Comparison of ENCODE assay signal across 8 cellular contexts in genomic region chr4:5711479-5712184, GRCh38. TPM values are rescaled to one million over a fixed set of nuclear protein-coding genes. Genes with fewer than 3 reads are reported as not detected.
DNase-seq lines count a peak whose midpoint lies in the region; ATAC-seq, FAIRE-seq and TF ChIP-seq lines count a peak whose summit lies in the region.

No MANE protein-coding gene starts in this region.

- peaks cover 28 to 38% of the 10 kb centered on the region in 2 donors for H3K27me3 Mint-ChIP-seq in CD8-positive, alpha-beta memory T cell
- H3K27me3 Mint-ChIP-seq in MCF 10A (ENCODE audit: insufficient read depth, unreplicated experiment): no peaks in the 10 kb centered on the region

- intact Hi-C loops in MCF 10A (cut with micrococcal nuclease) (loop anchor here (1.0 to 10.0 kb wide), 4 partner anchors 47 to 719 kb away; partner anchors contain the start of gene STK32B), HepG2 (cut with micrococcal nuclease; ENCODE audit: unreplicated experiment) (loop anchor here (1.0 kb wide), 1 partner anchor 81 kb away; no protein-coding TSS in a partner anchor)

- TF ChIP-seq RAD21 in HepG2 (CRISPR knock-in tag; IDR thresholded peaks at IDR 0.05): peak; percentile 22

- no peaks in the 10 kb centered on the region for H3K36me3 Mint-ChIP-seq in CD8-positive, alpha-beta memory T cell
- H3K36me3 Mint-ChIP-seq in MCF 10A (ENCODE audit: insufficient read depth, unreplicated experiment): peaks cover 17% of the 10 kb centered on the region

- no peaks in the 10 kb centered on the region for H4K20me1 ChIP-seq in HepG2 (ENCODE audit: insufficient read depth, low read length)

- H3K9ac ChIP-seq in HUES6 (ENCODE audit: low read length): peak overlapping the region; percentile 1
- peak overlapping the region; percentile 50; the same call in 1 of the 2 replicates for H3K9ac ChIP-seq in HepG2 (ENCODE audit: insufficient read depth, low read depth, low read length)

- H3K4me1 ChIP-seq in CD8-positive, alpha-beta memory T cell (ENCODE audit: insufficient read depth, low read length): no peaks in the 10 kb centered on the region
- peaks cover 29% of the 10 kb centered on the region for H3K4me1 ChIP-seq in HUES6 (ENCODE audit: control insufficient read depth, insufficient read depth, low read length)
- H3K4me1 ChIP-seq in HepG2 (ENCODE audit: insufficient read depth, low read length): peaks cover 45% of the 10 kb centered on the region
- H3K4me1 ChIP-seq in small intestine (ENCODE audit: control insufficient read depth in 2 of 2, insufficient read depth in 1 of 2, low read depth in 1 of 2, low read length in 1 of 2): no peaks in the 10 kb centered on the region

- peaks cover 10 to 18% (median 15%) of the 10 kb centered on the region in 3 donors for H3K4me1 Mint-ChIP-seq in CD8-positive, alpha-beta memory T cell
- peaks cover 32% of the 10 kb centered on the region for H3K4me1 Mint-ChIP-seq in MCF 10A (ENCODE audit: insufficient read depth, unreplicated experiment)

- FAIRE-seq in HepG2 (lab: Jason Lieb, UNC) (no peak), small intestine (lab: Jason Lieb, UNC) (no peak)

- in situ Hi-C loops in HepG2 (cut with HindIII; ENCODE audit: extremely low pct_ligation_motif_present, low pct_unique_long_range_greater_than_20kb): no loop called here

- TF ChIP-seq CTCF in MCF 10A (IDR thresholded peaks at IDR 0.05; ENCODE audit: unreplicated experiment) (no peak), HepG2 (CRISPR knock-in tag; IDR thresholded peaks at IDR 0.05) (peak; percentile 59)

- H3K9me3 ChIP-seq in CD8-positive, alpha-beta memory T cell (ENCODE audit: low read length): no peaks in the 10 kb centered on the region
- H3K9me3 ChIP-seq in HUES6 (ENCODE audit: control insufficient read depth, insufficient read depth, low read depth, low read length): peaks cover 10% of the 10 kb centered on the region
- H3K9me3 ChIP-seq in HepG2 (ENCODE audit: low read length): peaks cover 7% of the 10 kb centered on the region
- no peaks in the 10 kb centered on the region for H3K9me3 ChIP-seq in small intestine (ENCODE audit: control insufficient read depth, low read depth)

- no peaks in the 10 kb centered on the region for H3K36me3 ChIP-seq in CD8-positive, alpha-beta memory T cell (ENCODE audit: insufficient read depth, low read length)
- H3K36me3 ChIP-seq in HUES6 (ENCODE audit: control insufficient read depth, insufficient read depth, low read length) (no peaks in the 10 kb centered on the region), HepG2 (replicated peaks in 1 of 2; ENCODE audit: control insufficient read depth in 1 of 2, insufficient read depth in 2 of 2, low read length in 2 of 2) (no peaks in the 10 kb centered on the region), small intestine (ENCODE audit: control insufficient read depth in 2 of 2, insufficient read depth in 2 of 2, low read length in 2 of 2) (no peaks in the 10 kb centered on the region)

- peak overlapping the region in 5 of 7 donors; percentile 38 to 82 (median 52) for H3K4me3 Mint-ChIP-seq in CD8-positive, alpha-beta memory T cell
- H3K4me3 Mint-ChIP-seq in MCF 10A (ENCODE audit: unreplicated experiment): peak overlapping the region; percentile 74

- CTCF ChIA-PET in CD8-positive, alpha-beta memory T cell (lab: Charles Lee): no interaction called here
- CTCF ChIA-PET in MCF 10A (lab: Yijun Ruan, JAX): interaction anchor here (0.7 kb wide), 1 partner anchor 133 kb away, joined by 3 read pairs; no protein-coding TSS in a partner anchor
- CTCF ChIA-PET in HepG2 (lab: Yijun Ruan, JAX; ENCODE audit: low intra/inter-chr PET ratio, low total read pairs): interaction anchor here (0.7 kb wide), 1 partner anchor 554 kb away, joined by 3 read pairs; no protein-coding TSS in a partner anchor

- TF ChIP-seq EP300 in HepG2 (IDR thresholded peaks at IDR 0.05; ENCODE audit: low read depth in 2 of 2, low read length in 2 of 2) (no peak), HepG2 (CRISPR knock-in tag; IDR thresholded peaks at IDR 0.05; ENCODE audit: borderline replicate concordance) (no peak)

- TF ChIP-seq POLR2A in HepG2 (IDR thresholded peaks at IDR 0.05; ENCODE audit: insufficient read depth in 1 of 2, low read depth in 2 of 2, low read length in 2 of 2): no peak

- ATAC-seq in HepG2: peak; percentile 19

- peak overlapping the region; percentile 96 for H3K4me2 ChIP-seq in HepG2 (ENCODE audit: low read depth, low read length)

- H3K27ac Mint-ChIP-seq in CD8-positive, alpha-beta memory T cell: no peak overlapping the region
- H3K27ac Mint-ChIP-seq in MCF 10A (ENCODE audit: low read depth, unreplicated experiment): peak overlapping the region; percentile 79

- H3K79me2 ChIP-seq in HepG2 (ENCODE audit: insufficient read depth, low read length): peaks cover 6% of the 10 kb centered on the region

- 15% methylated on average over 34 of the region's 52 CpGs for WGBS in HepG2 (ENCODE audit: low lambda C conversion rate)
- WGBS in small intestine, 3 donors: 17 to 28% (median 26%) methylated on average over 40 to 52 of the region's 52 CpGs

- POLR2A ChIA-PET in CD8-positive, alpha-beta memory T cell (lab: Charles Lee): no interaction called here
- POLR2A ChIA-PET in MCF 10A (lab: Yijun Ruan, JAX): interaction anchor here (1.0 to 1.2 kb wide), 2 partner anchors 39 to 75 kb away, joined by 4 read pairs; no protein-coding TSS in a partner anchor
- POLR2A ChIA-PET in HepG2 (lab: Yijun Ruan, JAX): interaction anchor here (2.6 kb wide), 1 partner anchor 10 kb away, joined by 11 read pairs; no protein-coding TSS in a partner anchor

- peaks cover 3% of the 10 kb centered on the region for H3K27me3 ChIP-seq in CD8-positive, alpha-beta memory T cell (ENCODE audit: insufficient read depth, low read length, poor library complexity, severe bottlenecking)
- H3K27me3 ChIP-seq in HUES6 (ENCODE audit: control insufficient read depth, insufficient read depth, low read length): peaks cover 18% of the 10 kb centered on the region
- no peaks in the 10 kb centered on the region; a peak in 1 of 5 replicates for H3K27me3 ChIP-seq in HepG2 (ENCODE audit: control insufficient read depth in 1 of 2, insufficient read depth in 2 of 2, low read length in 2 of 2)
- H3K27me3 ChIP-seq in small intestine (ENCODE audit: control insufficient read depth in 2 of 2, insufficient read depth in 2 of 2, low read length in 2 of 2): peaks cover 4 to 9% of the 10 kb centered on the region in 2 donors

- H3K9me3 Mint-ChIP-seq in CD8-positive, alpha-beta memory T cell: peaks cover 12 to 23% (median 17%) of the 10 kb centered on the region in 5 donors
- no peaks in the 10 kb centered on the region for H3K9me3 Mint-ChIP-seq in MCF 10A (ENCODE audit: unreplicated experiment)

- DNase-seq in CD8-positive, alpha-beta memory T cell: no peak
- DNase-seq in MCF 10A (ENCODE audit: unreplicated experiment) (peak; percentile 42), HepG2 (ENCODE audit: low spot score) (peak; percentile 15), NCI-H2196 (lab: John Stamatoyannopoulos, UW; ENCODE audit: unreplicated experiment) (no peak), putamen (ENCODE audit: low spot score) (no peak), small intestine (no peak), NCI-H446 treated with DMSO at 0.1 percent for 48 hours (lab: John Stamatoyannopoulos, UW) (no peak)

- no peak overlapping the region for H3K27ac ChIP-seq in CD8-positive, alpha-beta memory T cell (ENCODE audit: low read depth, low read length)
- H3K27ac ChIP-seq in HUES6 (ENCODE audit: low read depth, low read length): no peak overlapping the region
- H3K27ac ChIP-seq in HepG2 (ENCODE audit: extremely low read length, insufficient read depth, low read length): peak overlapping the region; percentile 34
- H3K27ac ChIP-seq in small intestine (ENCODE audit: low read depth in 1 of 2, low read length in 1 of 2): no peak overlapping the region

- no peak overlapping the region for H3K4me3 ChIP-seq in CD8-positive, alpha-beta memory T cell (ENCODE audit: low read length)
- H3K4me3 ChIP-seq in HUES6 (ENCODE audit: low read depth, low read length) (peak overlapping the region; percentile 62), HepG2 (replicated peaks in 1 of 3; ENCODE audit: insufficient read depth in 1 of 3, low read depth in 2 of 3, low read length in 3 of 3) (peak overlapping the region; percentile 50 to 74 (median 72); a peak in 5 of 6 replicates), small intestine (ENCODE audit: low read depth in 1 of 2, low read length in 2 of 2) (peak overlapping the region in 1 of 2 donors; percentile 24)

- H2AFZ ChIP-seq in HepG2 (ENCODE audit: low read length): no peak overlapping the region

- BruUV-seq in MCF 10A (replicated peaks; lab: Mats Ljungman, UMichigan) (no TSS peak), HepG2 (replicated peaks; lab: Mats Ljungman, UMichigan) (no TSS peak)

RNA-seq across cellular contexts. Expression of gene EVC, which starts 0.6 kb away (rescaled TPM):
- 1 to 10 TPM; 1.6 to 2.3 TPM for total RNA-seq in CD8-positive, alpha-beta memory T cell
- polyA plus RNA-seq in CD8-positive, alpha-beta memory T cell: 0.02 TPM
- 29.0 and 29.3 TPM in 2 replicates for total RNA-seq in MCF 10A (2022)
- 2.8 and 4.9 TPM in 2 replicates for total RNA-seq in HepG2 (2016; rRNA removed; fragmentation: Illumina TruSeq; extraction: Trizol)
- total RNA-seq in HepG2 (2016; cell fraction: cytosol; rRNA removed; fragmentation: Illumina TruSeq; extraction: Trizol; ENCODE audit: low read depth): 1.3 and 1.5 TPM in 2 replicates
- 2.3 and 4.9 TPM in 2 replicates for total RNA-seq in HepG2 (2016; cell fraction: insoluble cytoplasmic fraction; rRNA removed; fragmentation: Illumina TruSeq; extraction: Trizol)
- 3.0 and 3.1 TPM in 2 replicates for total RNA-seq in HepG2 (2016; cell fraction: membrane; rRNA removed; fragmentation: Illumina TruSeq; extraction: Trizol)
- 8.1 and 10.9 TPM in 2 replicates for total RNA-seq in HepG2 (2016; cell fraction: nucleus; rRNA removed; fragmentation: Illumina TruSeq; extraction: Trizol)
- polyA plus RNA-seq in HepG2 (2011; rRNA removed): 3.1 and 3.5 TPM in 2 replicates
- polyA plus RNA-seq in HepG2 (2011; cell fraction: cytosol; rRNA removed): 1.7 and 2.1 TPM in 2 replicates
- polyA plus RNA-seq in HepG2 (2011; cell fraction: nucleus; rRNA removed): 17.7 and 18.7 TPM in 2 replicates
- polyA plus RNA-seq in HepG2 (2012): 2.0 and 3.0 TPM in 2 replicates
- polyA plus RNA-seq in HepG2 (2016; cell fraction: cytosol; fragmentation: Illumina TruSeq; extraction: Trizol; ENCODE audit: low read depth): 0.61 and 0.63 TPM in 2 replicates
- polyA plus RNA-seq in HepG2 (2016; cell fraction: insoluble cytoplasmic fraction; fragmentation: Illumina TruSeq; extraction: Trizol; ENCODE audit: low read depth): 1.6 and 2.2 TPM in 2 replicates
- polyA plus RNA-seq in HepG2 (2016; cell fraction: membrane; fragmentation: Illumina TruSeq; extraction: Trizol; ENCODE audit: low read depth): 1.1 and 1.2 TPM in 2 replicates
- polyA plus RNA-seq in HepG2 (2016; cell fraction: nucleus; fragmentation: Illumina TruSeq; extraction: Trizol; ENCODE audit: insufficient read depth, low read depth): 8.1 and 10.6 TPM in 2 replicates
- polyA minus RNA-seq in HepG2 (2011; rRNA and poly(A)+ RNA removed; ENCODE audit: low replicate concordance): 1.2 and 6.0 TPM in 2 replicates
- 2.5 and 3.3 TPM in 2 replicates for polyA minus RNA-seq in HepG2 (2011; cell fraction: cytosol; rRNA and poly(A)+ RNA removed)
- 15.0 and 17.3 TPM in 2 replicates for polyA minus RNA-seq in HepG2 (2011; cell fraction: nucleus; rRNA and poly(A)+ RNA removed)
- polyA plus RNA-seq in small intestine: 1 to 10 TPM in 1 of 3 donors, under 1 TPM in 2; 0.22 to 2.0 (median 0.27) TPM

RNA-seq across cellular contexts. Expression of gene EVC2, which starts 3.3 kb away (rescaled TPM):
- total RNA-seq in CD8-positive, alpha-beta memory T cell: under 1 TPM; 0.84 to 0.92 TPM
- 1.3 TPM for polyA plus RNA-seq in CD8-positive, alpha-beta memory T cell
- total RNA-seq in MCF 10A (2022) (5.5 and 6.0 TPM in 2 replicates), HepG2 (2016; rRNA removed; fragmentation: Illumina TruSeq; extraction: Trizol) (not detected in 2 replicates)
- not detected in 2 replicates for total RNA-seq in HepG2 (2016; cell fraction: cytosol; rRNA removed; fragmentation: Illumina TruSeq; extraction: Trizol; ENCODE audit: low read depth)
- total RNA-seq in HepG2 (2016; cell fraction: insoluble cytoplasmic fraction; rRNA removed; fragmentation: Illumina TruSeq; extraction: Trizol): not detected in 2 replicates
- total RNA-seq in HepG2 (2016; cell fraction: membrane; rRNA removed; fragmentation: Illumina TruSeq; extraction: Trizol): not detected in 2 replicates
- total RNA-seq in HepG2 (2016; cell fraction: nucleus; rRNA removed; fragmentation: Illumina TruSeq; extraction: Trizol): not detected in 2 replicates
- polyA plus RNA-seq in HepG2 (2011; rRNA removed) (not detected in 2 replicates), small intestine (1 to 10 TPM in 1 of 3 donors, under 1 TPM in 1, not detected in 1; 0.27 to 1.3 TPM)
- not detected in 2 replicates for polyA plus RNA-seq in HepG2 (2011; cell fraction: cytosol; rRNA removed)
- not detected in 2 replicates for polyA plus RNA-seq in HepG2 (2011; cell fraction: nucleus; rRNA removed)
- polyA plus RNA-seq in HepG2 (2012): not detected in 2 replicates
- polyA plus RNA-seq in HepG2 (2016; cell fraction: cytosol; fragmentation: Illumina TruSeq; extraction: Trizol; ENCODE audit: low read depth): not detected in 2 replicates
- not detected in 2 replicates for polyA plus RNA-seq in HepG2 (2016; cell fraction: insoluble cytoplasmic fraction; fragmentation: Illumina TruSeq; extraction: Trizol; ENCODE audit: low read depth)
- not detected in 2 replicates for polyA plus RNA-seq in HepG2 (2016; cell fraction: membrane; fragmentation: Illumina TruSeq; extraction: Trizol; ENCODE audit: low read depth)
- not detected in 2 replicates for polyA plus RNA-seq in HepG2 (2016; cell fraction: nucleus; fragmentation: Illumina TruSeq; extraction: Trizol; ENCODE audit: insufficient read depth, low read depth)
- not detected in 2 replicates for polyA minus RNA-seq in HepG2 (2011; rRNA and poly(A)+ RNA removed; ENCODE audit: low replicate concordance)
- polyA minus RNA-seq in HepG2 (2011; cell fraction: cytosol; rRNA and poly(A)+ RNA removed): not detected in 2 replicates
- not detected in 2 replicates for polyA minus RNA-seq in HepG2 (2011; cell fraction: nucleus; rRNA and poly(A)+ RNA removed)

Comparison
In these comparisons a context has a peak if more than half of its experiments do, and no peak if none do; other contexts are left out.
1. DNase-seq: peak in MCF 10A (single experiment) and HepG2 (single experiment); none in CD8-positive, alpha-beta memory T cell (0 of 5), NCI-H2196 (single experiment), putamen (single experiment), small intestine (single experiment) and NCI-H446 treated with DMSO at 0.1 percent for 48 hours (single experiment).